ENCODE assay signal across 8 cellular contexts in the genomic region with DNA sequence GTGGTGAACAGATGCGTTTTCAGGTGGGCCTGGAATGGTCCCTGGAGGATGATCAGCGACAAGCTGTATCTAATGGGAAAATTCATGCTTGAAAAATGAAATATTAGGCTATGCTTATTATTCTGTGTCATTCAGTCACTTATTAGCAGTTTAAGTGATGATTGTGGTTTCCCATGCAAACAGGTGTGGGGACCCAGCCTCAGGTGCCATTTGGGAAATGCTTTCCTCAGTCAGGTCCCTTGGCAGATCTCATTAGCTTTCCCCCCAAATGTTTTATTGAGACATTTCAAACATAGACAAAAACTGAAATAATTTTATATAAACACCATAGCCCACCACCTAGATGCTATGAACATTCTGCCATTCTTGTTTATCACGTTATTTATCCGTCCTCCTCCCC. TPM values are rescaled to one million over a fixed set of nuclear protein-coding genes. Genes with fewer than 3 reads are reported as not detected.
DNase-seq lines count a peak whose midpoint lies in the region; ATAC-seq, FAIRE-seq and TF ChIP-seq lines count a peak whose summit lies in the region.

No MANE protein-coding gene starts in this region.

- H3K4me1 Mint-ChIP-seq in activated CD8-positive, alpha-beta memory T cell treated with anti-CD3 and anti-CD28 coated beads, Interleukin-2, amount 10 ng/mL, durations not matched to agents 7 days and 5 days = peaks cover 39% of the 10 kb centered on the region
- peaks cover 42% of the 10 kb centered on the region for H3K4me1 Mint-ChIP-seq in activated naive CD8-positive, alpha-beta T cell treated with anti-CD3 and anti-CD28 coated beads, Interleukin-2, amount 50 U/mL, for 24 hours

- no peak overlapping the region; the same call in 1 of the 2 replicates for H3K9ac ChIP-seq in HepG2 (ENCODE audit: insufficient read depth, low read depth, low read length)

- H3K4me3 ChIP-seq in HepG2 (replicated peaks in 1 of 3; ENCODE audit: insufficient read depth in 1 of 3, low read depth in 2 of 3, low read length in 3 of 3) (peak overlapping the region; percentile 90 to 96 (median 94)), thoracic aorta (peak overlapping the region; percentile 77)

- H3K27me3 Mint-ChIP-seq in activated CD8-positive, alpha-beta memory T cell treated with anti-CD3 and anti-CD28 coated beads, Interleukin-2, amount 10 ng/mL, durations not matched to agents 7 days and 5 days = no peaks in the 10 kb centered on the region
- H3K27me3 Mint-ChIP-seq in activated naive CD8-positive, alpha-beta T cell treated with anti-CD3 and anti-CD28 coated beads, Interleukin-2, amount 50 U/mL, for 24 hours = no peaks in the 10 kb centered on the region

- FAIRE-seq in HepG2 (lab: Jason Lieb, UNC) = no peak

- H3K27me3 ChIP-seq in HepG2 (ENCODE audit: control insufficient read depth in 1 of 2, insufficient read depth in 2 of 2, low read length in 2 of 2) (peaks cover 0 to 3% of the 10 kb centered on the region in 2 experiments; a peak in 2 of 5 replicates), thoracic aorta (replicated peaks; ENCODE audit: insufficient read depth) (no peaks in the 10 kb centered on the region)

- no peaks in the 10 kb centered on the region for H4K20me1 ChIP-seq in HepG2 (ENCODE audit: insufficient read depth, low read length)

- 48% methylated on average over 4 of the region's 4 CpGs for WGBS in HepG2 (ENCODE audit: low lambda C conversion rate)

- H3K4me3 Mint-ChIP-seq in activated CD8-positive, alpha-beta memory T cell treated with anti-CD3 and anti-CD28 coated beads, Interleukin-2, amount 10 ng/mL, durations not matched to agents 7 days and 5 days = peak overlapping the region; percentile 83
- H3K4me3 Mint-ChIP-seq in activated naive CD8-positive, alpha-beta T cell treated with anti-CD3 and anti-CD28 coated beads, Interleukin-2, amount 50 U/mL, for 24 hours = peak overlapping the region; percentile 84

- POLR2A ChIA-PET in HepG2 (lab: Yijun Ruan, JAX) = interaction anchor here (0.7 to 1.3 kb wide), 5 partner anchors 12 to 72 kb away, joined by 3 to 7 read pairs (median 4); no protein-coding TSS in a partner anchor

- H3K27ac Mint-ChIP-seq in activated CD8-positive, alpha-beta memory T cell treated with anti-CD3 and anti-CD28 coated beads, Interleukin-2, amount 10 ng/mL, durations not matched to agents 7 days and 5 days = peak overlapping the region; percentile 88
- H3K27ac Mint-ChIP-seq in activated naive CD8-positive, alpha-beta T cell treated with anti-CD3 and anti-CD28 coated beads, Interleukin-2, amount 50 U/mL, for 24 hours = peak overlapping the region; percentile 81

- BruUV-seq in HepG2 (replicated peaks; lab: Mats Ljungman, UMichigan) = no TSS peak

- TF ChIP-seq POLR2A in HepG2 (IDR thresholded peaks at IDR 0.05; ENCODE audit: insufficient read depth in 1 of 2, low read depth in 2 of 2, low read length in 2 of 2) = no peak

- TF ChIP-seq RAD21 in HepG2 (CRISPR knock-in tag; IDR thresholded peaks at IDR 0.05) = no peak

- H3K4me2 ChIP-seq in HepG2 (ENCODE audit: low read depth, low read length) = peak overlapping the region; percentile 94

- no peak for TF ChIP-seq CTCF in HepG2 (CRISPR knock-in tag; IDR thresholded peaks at IDR 0.05)
- no peak for TF ChIP-seq CTCF in thoracic aorta (IDR thresholded peaks at IDR 0.05)

- CTCF ChIA-PET in activated CD8-positive, alpha-beta memory T cell treated with anti-CD3 and anti-CD28 coated beads, Interleukin-2, amount 10 ng/mL, durations not matched to agents 7 days and 5 days (lab: Charles Lee) = interaction anchor here (0.7 to 1.8 kb wide), 6 partner anchors 11 to 397 kb away, joined by 3 to 13 read pairs (median 5); no protein-coding TSS in a partner anchor
- CTCF ChIA-PET in HepG2 (lab: Yijun Ruan, JAX; ENCODE audit: low intra/inter-chr PET ratio, low total read pairs) = interaction anchor here (1.4 kb wide), 1 partner anchor 74 kb away, joined by 10 read pairs; no protein-coding TSS in a partner anchor

- H3K36me3 Mint-ChIP-seq in activated CD8-positive, alpha-beta memory T cell treated with anti-CD3 and anti-CD28 coated beads, Interleukin-2, amount 10 ng/mL, durations not matched to agents 7 days and 5 days = peaks cover 15% of the 10 kb centered on the region
- peaks cover 3% of the 10 kb centered on the region for H3K36me3 Mint-ChIP-seq in activated naive CD8-positive, alpha-beta T cell treated with anti-CD3 and anti-CD28 coated beads, Interleukin-2, amount 50 U/mL, for 24 hours (ENCODE audit: low read depth)

- no peaks in the 10 kb centered on the region for H3K36me3 ChIP-seq in HepG2 (replicated peaks in 1 of 2; ENCODE audit: control insufficient read depth in 1 of 2, insufficient read depth in 2 of 2, low read length in 2 of 2)
- H3K36me3 ChIP-seq in thoracic aorta = no peaks in the 10 kb centered on the region

- intact Hi-C loops in HepG2 (cut with micrococcal nuclease; ENCODE audit: unreplicated experiment) = loop anchor here (1.0 to 5.0 kb wide), 4 partner anchors 56 to 376 kb away; a partner anchor contains a TSS

- no peaks in the 10 kb centered on the region for H3K9me3 ChIP-seq in HepG2 (ENCODE audit: low read length)
- no peaks in the 10 kb centered on the region for H3K9me3 ChIP-seq in thoracic aorta

- H2AFZ ChIP-seq in HepG2 (ENCODE audit: low read length) = no peak overlapping the region

- H3K4me1 ChIP-seq in HepG2 (ENCODE audit: insufficient read depth, low read length) (peaks cover 31% of the 10 kb centered on the region), thoracic aorta (ENCODE audit: control insufficient read depth in 1 of 2, low read depth in 2 of 2) (no peaks in the 10 kb centered on the region)

- no peak for DNase-seq in activated CD8-positive, alpha-beta memory T cell treated with anti-CD3 and anti-CD28 coated beads, Interleukin-2, amount 10 ng/mL, durations not matched to agents 7 days and 5 days
- no peak for DNase-seq in activated CD8-positive, alpha-beta memory T cell treated with anti-CD3 and anti-CD28 coated beads, Interleukin-2, amount 50 U/mL, for 48 hours
- no peak for DNase-seq in activated naive CD8-positive, alpha-beta T cell treated with anti-CD3 and anti-CD28 coated beads, Interleukin-2, amount 50 U/mL, for 24 hours
- DNase-seq in HepG2 (ENCODE audit: low spot score) = no peak
- no peak for DNase-seq in thoracic aorta (ENCODE audit: low spot score)
- no peak for DNase-seq in NCI-H2196 treated with DMSO at 0.1 percent for 48 hours (lab: John Stamatoyannopoulos, UW; ENCODE audit: unreplicated experiment)
- no peak for DNase-seq in NCI-H748 treated with DMSO at 0.1 percent for 48 hours (lab: John Stamatoyannopoulos, UW)

- no peak for TF ChIP-seq EP300 in HepG2 (IDR thresholded peaks at IDR 0.05; ENCODE audit: low read depth in 2 of 2, low read length in 2 of 2)
- TF ChIP-seq EP300 in HepG2 (CRISPR knock-in tag; IDR thresholded peaks at IDR 0.05; ENCODE audit: borderline replicate concordance) = no peak

- H3K27ac ChIP-seq in HepG2 (ENCODE audit: extremely low read length, insufficient read depth, low read length) (no peak overlapping the region), thoracic aorta (no peak overlapping the region)

- H3K79me2 ChIP-seq in HepG2 (ENCODE audit: insufficient read depth, low read length) = peaks cover 24% of the 10 kb centered on the region

- no peak for ATAC-seq in activated CD8-positive, alpha-beta memory T cell treated with anti-CD3 and anti-CD28 coated beads, Interleukin-2, amount 10 ng/mL, durations not matched to agents 7 days and 5 days
- no peak for ATAC-seq in activated naive CD8-positive, alpha-beta T cell treated with anti-CD3 and anti-CD28 coated beads, Interleukin-2, amount 50 U/mL, for 24 hours
- no peak for ATAC-seq in HepG2
- ATAC-seq in thoracic aorta (ENCODE audit: insufficient number of reproducible peaks, low FRiP score, low read depth) = no peak
- ATAC-seq in HG03442 (IDR thresholded peaks at IDR 0.05; ENCODE audit: unreplicated experiment) = no peak

- no peaks in the 10 kb centered on the region for H3K9me3 Mint-ChIP-seq in activated CD8-positive, alpha-beta memory T cell treated with anti-CD3 and anti-CD28 coated beads, Interleukin-2, amount 10 ng/mL, durations not matched to agents 7 days and 5 days (ENCODE audit: low read depth)
- no peaks in the 10 kb centered on the region for H3K9me3 Mint-ChIP-seq in activated naive CD8-positive, alpha-beta T cell treated with anti-CD3 and anti-CD28 coated beads, Interleukin-2, amount 50 U/mL, for 24 hours

- in situ Hi-C loops in HepG2 (cut with HindIII; ENCODE audit: extremely low pct_ligation_motif_present, low pct_unique_long_range_greater_than_20kb) = loop anchor here (5.0 to 25.0 kb wide), 2 partner anchors 76 to 404 kb away; no protein-coding TSS in a partner anchor

TF ChIP-seq in HepG2, 621 proteins besides CTCF, POLR2A, EP300 and RAD21 (continues in another document):
- no peak for TF ChIP-seq TRIM24 (CRISPR knock-in tag; IDR thresholded peaks at IDR 0.05)

RNA-seq across cellular contexts. Expression of a gene that starts 0.4 kb away (rescaled TPM):
- 10 to 100 TPM; 42.8 to 59.3 TPM for total RNA-seq in activated CD8-positive, alpha-beta memory T cell treated with anti-CD3 and anti-CD28 coated beads, Interleukin-2, amount 10 ng/mL, durations not matched to agents 7 days and 5 days
- 26.0 and 43.1 TPM in 2 replicates for total RNA-seq in HepG2 (2016; rRNA removed; fragmentation: Illumina TruSeq; extraction: Trizol)
- 11.0 and 13.9 TPM in 2 replicates for total RNA-seq in HepG2 (2016; cell fraction: cytosol; rRNA removed; fragmentation: Illumina TruSeq; extraction: Trizol; ENCODE audit: low read depth)
- total RNA-seq in HepG2 (2016; cell fraction: insoluble cytoplasmic fraction; rRNA removed; fragmentation: Illumina TruSeq; extraction: Trizol) = 26.8 and 44.6 TPM in 2 replicates
- total RNA-seq in HepG2 (2016; cell fraction: membrane; rRNA removed; fragmentation: Illumina TruSeq; extraction: Trizol) = 36.5 and 37.9 TPM in 2 replicates
- 14.2 and 18.3 TPM in 2 replicates for total RNA-seq in HepG2 (2016; cell fraction: nucleus; rRNA removed; fragmentation: Illumina TruSeq; extraction: Trizol)
- 18.6 and 27.6 TPM in 2 replicates for polyA plus RNA-seq in HepG2 (2011; rRNA removed)
- polyA plus RNA-seq in HepG2 (2011; cell fraction: cytosol; rRNA removed) = 13.8 and 23.3 TPM in 2 replicates
- polyA plus RNA-seq in HepG2 (2011; cell fraction: nucleus; rRNA removed) = 5.2 and 8.7 TPM in 2 replicates
- polyA plus RNA-seq in HepG2 (2012) = 32.4 and 42.5 TPM in 2 replicates
- 19.2 and 21.4 TPM in 2 replicates for polyA plus RNA-seq in HepG2 (2016; cell fraction: cytosol; fragmentation: Illumina TruSeq; extraction: Trizol; ENCODE audit: low read depth)
- 55.9 and 58.7 TPM in 2 replicates for polyA plus RNA-seq in HepG2 (2016; cell fraction: insoluble cytoplasmic fraction; fragmentation: Illumina TruSeq; extraction: Trizol; ENCODE audit: low read depth)
- 39.2 and 40.3 TPM in 2 replicates for polyA plus RNA-seq in HepG2 (2016; cell fraction: membrane; fragmentation: Illumina TruSeq; extraction: Trizol; ENCODE audit: low read depth)
- polyA plus RNA-seq in HepG2 (2016; cell fraction: nucleus; fragmentation: Illumina TruSeq; extraction: Trizol; ENCODE audit: insufficient read depth, low read depth) = 28.8 and 32.3 TPM in 2 replicates
- 1.4 and 7.6 TPM in 2 replicates for polyA minus RNA-seq in HepG2 (2011; rRNA and poly(A)+ RNA removed; ENCODE audit: low replicate concordance)
- 18.6 and 21.0 TPM in 2 replicates for polyA minus RNA-seq in HepG2 (2011; cell fraction: cytosol; rRNA and poly(A)+ RNA removed)
- 12.9 and 18.8 TPM in 2 replicates for polyA minus RNA-seq in HepG2 (2011; cell fraction: nucleus; rRNA and poly(A)+ RNA removed)
- 1 to 10 TPM; 2.3 to 5.6 TPM for total RNA-seq in thoracic aorta
